Comparison of ENCODE assay signal across 19 cellular contexts in the genomic region with DNA sequence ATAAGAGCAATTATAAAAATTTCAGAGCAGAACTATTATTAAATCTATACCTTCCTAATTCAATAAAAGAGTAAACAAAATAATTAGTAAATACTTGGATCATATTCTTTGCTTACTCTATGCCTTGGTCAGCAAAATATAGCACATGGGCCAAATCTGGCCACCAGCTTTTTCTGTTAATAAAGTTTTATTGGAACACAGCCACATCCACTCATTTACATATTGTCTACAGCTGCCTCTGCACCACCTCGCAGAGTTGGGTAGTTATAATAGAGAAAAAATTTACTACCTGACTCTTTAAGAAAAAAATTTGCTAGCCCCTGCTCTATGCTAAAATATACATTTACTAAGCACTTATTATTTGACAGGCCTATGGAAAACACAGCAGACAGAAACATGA. TPM values are rescaled to one million over a fixed set of nuclear protein-coding genes. Genes with fewer than 3 reads are reported as not detected.
DNase-seq lines count a peak whose midpoint lies in the region; ATAC-seq and TF ChIP-seq lines count a peak whose summit lies in the region.
"Had no signal": no experiment of that assay in that cellular context is flagged by ENCODE, and none has a peak within 500 bp of the region (broad histone marks: within the 10 kb centered on the region; RNA-seq: fewer than 3 reads in every experiment).

No MANE protein-coding gene starts in this region.

- no TSS peak for BruUV-seq in IMR-90 (replicated peaks; lab: Mats Ljungman, UMichigan)

- no peaks in the 10 kb centered on the region for H4K20me1 ChIP-seq in IMR-90 (ENCODE audit: insufficient read depth, low read length)
- H4K20me1 ChIP-seq: BLaER1 had no signal

- peak overlapping the region; percentile 88 for H2BK5ac ChIP-seq in IMR-90 (ENCODE audit: low read depth, low read length, poor library complexity, severe bottlenecking)

- ATAC-seq in IMR-90 (ENCODE audit: low read depth) = no peak
- no peak for ATAC-seq in upper lobe of right lung
- no peak for ATAC-seq in HG03439 (IDR thresholded peaks at IDR 0.05; ENCODE audit: unreplicated experiment)
- ATAC-seq: CD8-positive, alpha-beta T cell had no signal

- in situ Hi-C loops in IMR-90 (cut with MboI; ENCODE audit: low sequenced_read_pairs) = no loop called here

- TF ChIP-seq RAD21 in IMR-90 (IDR thresholded peaks at IDR 0.05; ENCODE audit: low read length) = no peak

- H3K79me1 ChIP-seq in IMR-90 (ENCODE audit: low read depth in 1 of 2, low read length in 2 of 2) = peaks cover 13 to 34% of the 10 kb centered on the region in 2 experiments

- H2AK5ac ChIP-seq in IMR-90 (ENCODE audit: low read depth, low read length) = no peak overlapping the region

- intact Hi-C loops in IMR-90 (cut with micrococcal nuclease) (no loop called here), upper lobe of right lung (cut with DNase I) (no loop called here)

- H3K4me1 ChIP-seq in IMR-90 (ENCODE audit: control insufficient read depth, insufficient read depth, low read length) (peaks cover 2% of the 10 kb centered on the region; the same call in 1 of the 2 replicates), upper lobe of right lung (no peaks in the 10 kb centered on the region)
- H3K4me1 ChIP-seq: BLaER1, Caco-2 had no signal

- H3K27me3 ChIP-seq in IMR-90 (ENCODE audit: control insufficient read depth, insufficient read depth, low read length) (no peaks in the 10 kb centered on the region), upper lobe of right lung (no peaks in the 10 kb centered on the region)
- H3K27me3 ChIP-seq: BLaER1 had no signal

- no peaks in the 10 kb centered on the region for H3K27me3 Mint-ChIP-seq in T-helper 1 cell treated with Interleukin-12 subunit alpha and Interleukin-12 subunit beta and Interleukin-4 antibody, amounts not matched to agents 30 μg/mL and 1 μg/mL, for 36 hours (ENCODE audit: low read depth)
- H3K27me3 Mint-ChIP-seq: B cell; CD4-positive, CD25-positive, alpha-beta regulatory T cell had no signal

- H3K23ac ChIP-seq in IMR-90 (ENCODE audit: low read depth, low read length) = no peak overlapping the region

- no peak for TF ChIP-seq POLR2A in IMR-90 (IDR thresholded peaks at IDR 0.05; ENCODE audit: low read depth, low read length)

- 0 out of 2 replicates have a peak overlapping the region, but pooled peaks have one; percentile 7 for H4K91ac ChIP-seq in IMR-90 (ENCODE audit: insufficient read depth, low read depth, low read length)

- POLR2A ChIA-PET in IMR-90 (lab: Charles Lee; ENCODE audit: unreplicated experiment) = no interaction called here

- H3K9me3 ChIP-seq in IMR-90 (ENCODE audit: control insufficient read depth, insufficient read depth, low read length) (no peaks in the 10 kb centered on the region), upper lobe of right lung (no peaks in the 10 kb centered on the region)
- H3K9me3 ChIP-seq: BLaER1, Caco-2 had no signal

- H3K36me3 ChIP-seq in IMR-90 (ENCODE audit: control insufficient read depth, insufficient read depth, low read length) (peaks cover 24% of the 10 kb centered on the region), upper lobe of right lung (peaks cover 64% of the 10 kb centered on the region)

- H3K9ac ChIP-seq in IMR-90 (ENCODE audit: low read depth, low read length) = no peak overlapping the region
- H3K9ac ChIP-seq: BLaER1, GM23248 had no signal

- H2AK9ac ChIP-seq in IMR-90 (replicated peaks; ENCODE audit: low read depth, low read length, poor library complexity) = no peak overlapping the region

- H2AFZ ChIP-seq in IMR-90 (replicated peaks; ENCODE audit: low read length, poor library complexity) = no peak overlapping the region
- H2AFZ ChIP-seq: GM23248 had no signal

- 0 out of 2 replicates have a peak overlapping the region, but pooled peaks have one; percentile 14 for H2BK120ac ChIP-seq in IMR-90 (ENCODE audit: low read depth, low read length)

- H2BK20ac ChIP-seq in IMR-90 (ENCODE audit: low read depth, low read length) = no peak overlapping the region

- CTCF ChIA-PET in IMR-90 (lab: Yijun Ruan, JAX) = no interaction called here

- no peak overlapping the region for H3K4me2 ChIP-seq in IMR-90 (ENCODE audit: low read depth, low read length)
- H3K4me2 ChIP-seq: BLaER1 had no signal

- H4K5ac ChIP-seq in IMR-90 (ENCODE audit: low read depth, low read length) = no peak overlapping the region

- no peak overlapping the region for H4K8ac ChIP-seq in IMR-90 (ENCODE audit: low read depth in 2 of 2, low read length in 2 of 2)

- no peak for DNase-seq in T-helper 1 cell
- DNase-seq in IMR-90 = no peak
- peak; percentile 6 for DNase-seq in dedifferentiated amniotic fluid mesenchymal stem cell (ENCODE audit: extremely low spot score)
- DNase-seq in upper lobe of right lung = no peak
- no peak for DNase-seq in NCI-H1105 (lab: John Stamatoyannopoulos, UW)
- DNase-seq: Caco-2; CD8-positive, alpha-beta T cell; DMS153; DND-41; GM23248; H7; HCEC 1CT had no signal

- H3K9me1 ChIP-seq in IMR-90 (ENCODE audit: insufficient read depth, low read length) = peaks cover 3% of the 10 kb centered on the region; the same call in 1 of the 2 replicates

- H3K27ac Mint-ChIP-seq in T-helper 1 cell treated with Interleukin-12 subunit alpha and Interleukin-12 subunit beta and Interleukin-4 antibody, amounts not matched to agents 30 μg/mL and 1 μg/mL, for 36 hours = peak overlapping the region; percentile 47
- H3K27ac Mint-ChIP-seq: B cell; CD4-positive, CD25-positive, alpha-beta regulatory T cell had no signal

- no peak overlapping the region for H2BK15ac ChIP-seq in IMR-90 (ENCODE audit: low read depth, low read length)

- no peak overlapping the region for H3K4me3 Mint-ChIP-seq in T-helper 1 cell treated with Interleukin-12 subunit alpha and Interleukin-12 subunit beta and Interleukin-4 antibody, amounts not matched to agents 30 μg/mL and 1 μg/mL, for 36 hours
- H3K4me3 Mint-ChIP-seq: B cell; CD4-positive, CD25-positive, alpha-beta regulatory T cell; CD8-positive, alpha-beta T cell had no signal

- no peak overlapping the region for H3K56ac ChIP-seq in IMR-90 (ENCODE audit: extremely low read depth, insufficient read depth, low read length)

- H3K27ac ChIP-seq in IMR-90 (ENCODE audit: insufficient read depth, low read length) = no peak overlapping the region
- H3K27ac ChIP-seq in upper lobe of right lung = peak overlapping the region; percentile 71
- H3K27ac ChIP-seq: 22Rv1, BLaER1, C4-2B, GM23248 had no signal

- no peak overlapping the region for H3K14ac ChIP-seq in IMR-90 (replicated peaks; ENCODE audit: low read depth, low read length)

- TF ChIP-seq CTCF in IMR-90 (conservative IDR thresholded peaks at IDR 0.05; ENCODE audit: low read depth, low read length) (no peak), upper lobe of right lung (IDR thresholded peaks at IDR 0.05) (no peak)

- H3K4me3 ChIP-seq in IMR-90 (ENCODE audit: insufficient read depth, low read depth, low read length) (no peak overlapping the region), upper lobe of right lung (no peak overlapping the region)
- H3K4me3 ChIP-seq: BLaER1, GM23248 had no signal

- H3K18ac ChIP-seq in IMR-90 (ENCODE audit: low read depth, low read length) = no peak overlapping the region

- H3K36me3 Mint-ChIP-seq in T-helper 1 cell treated with Interleukin-12 subunit alpha and Interleukin-12 subunit beta and Interleukin-4 antibody, amounts not matched to agents 30 μg/mL and 1 μg/mL, for 36 hours (ENCODE audit: low read depth) = peaks cover 38% of the 10 kb centered on the region

- dilution Hi-C loops in IMR-90 (cut with HindIII; ENCODE audit: low sequenced_read_pairs, unreplicated experiment) = no loop called here

- H3K4me1 Mint-ChIP-seq in T-helper 1 cell treated with Interleukin-12 subunit alpha and Interleukin-12 subunit beta and Interleukin-4 antibody, amounts not matched to agents 30 μg/mL and 1 μg/mL, for 36 hours (ENCODE audit: low read depth) = peaks cover 24% of the 10 kb centered on the region
- H3K4me1 Mint-ChIP-seq: B cell had no signal

- no CpG with 5 or more reads among the region's 1 CpG for WGBS in IMR-90 (ENCODE audit: extremely low coverage in 2 of 2, insufficient read length in 1 of 2), 2 experiments

- H3K9me3 Mint-ChIP-seq in T-helper 1 cell treated with Interleukin-12 subunit alpha and Interleukin-12 subunit beta and Interleukin-4 antibody, amounts not matched to agents 30 μg/mL and 1 μg/mL, for 36 hours = no peaks in the 10 kb centered on the region
- H3K9me3 Mint-ChIP-seq: CD8-positive, alpha-beta T cell had no signal

- no peak overlapping the region for H3K4ac ChIP-seq in IMR-90 (ENCODE audit: low read depth, low read length)

TF ChIP-seq in IMR-90, 13 proteins besides CTCF, POLR2A, EP300 and RAD21 (continues in another document):
- TF ChIP-seq, protein P1, sequence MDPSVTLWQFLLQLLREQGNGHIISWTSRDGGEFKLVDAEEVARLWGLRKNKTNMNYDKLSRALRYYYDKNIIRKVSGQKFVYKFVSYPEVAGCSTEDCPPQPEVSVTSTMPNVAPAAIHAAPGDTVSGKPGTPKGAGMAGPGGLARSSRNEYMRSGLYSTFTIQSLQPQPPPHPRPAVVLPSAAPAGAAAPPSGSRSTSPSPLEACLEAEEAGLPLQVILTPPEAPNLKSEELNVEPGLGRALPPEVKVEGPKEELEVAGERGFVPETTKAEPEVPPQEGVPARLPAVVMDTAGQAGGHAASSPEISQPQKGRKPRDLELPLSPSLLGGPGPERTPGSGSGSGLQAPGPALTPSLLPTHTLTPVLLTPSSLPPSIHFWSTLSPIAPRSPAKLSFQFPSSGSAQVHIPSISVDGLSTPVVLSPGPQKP (IDR thresholded peaks at IDR 0.05; ENCODE audit: borderline replicate concordance, low read depth, low read length) = no peak
- no peak for TF ChIP-seq CHD1 (IDR thresholded peaks at IDR 0.05; ENCODE audit: low read depth, low read length)
- no peak for TF ChIP-seq CEBPB (IDR thresholded peaks at IDR 0.05; ENCODE audit: low read depth, low read length)
- TF ChIP-seq NFE2L2 (IDR thresholded peaks at IDR 0.05; ENCODE audit: low read depth, low read length) = no peak

RNA-seq across cellular contexts. Expression of a gene that starts 32.2 kb away (rescaled TPM):
- total RNA-seq in IMR-90 (2012; rRNA removed) (16.7 and 19.2 TPM in 2 replicates), upper lobe of right lung (111 TPM)
- 6.7 and 7.1 TPM in 2 replicates for polyA plus RNA-seq in IMR-90 (2012; rRNA removed)
- polyA plus RNA-seq in IMR-90 (2012; cell fraction: cytosol; rRNA removed) = 1.9 and 2.1 TPM in 2 replicates
- polyA plus RNA-seq in IMR-90 (2012; cell fraction: nucleus; rRNA removed; ENCODE audit: low replicate concordance) = 5.7 and 18.4 TPM in 2 replicates

RNA-seq across cellular contexts. Expression of a gene that starts 32.4 kb away (rescaled TPM):
- 45.3 and 67.2 TPM in 2 replicates for total RNA-seq in IMR-90 (2012; rRNA removed)
- 15.3 and 16.6 TPM in 2 replicates for polyA plus RNA-seq in IMR-90 (2012; rRNA removed)
- polyA plus RNA-seq in IMR-90 (2012; cell fraction: cytosol; rRNA removed) = 3.0 and 4.6 TPM in 2 replicates
- polyA plus RNA-seq in IMR-90 (2012; cell fraction: nucleus; rRNA removed; ENCODE audit: low replicate concordance) = 3.2 and 32.7 TPM in 2 replicates
- total RNA-seq in upper lobe of right lung = 129 TPM

RNA-seq across cellular contexts. Expression of a gene that starts 32.7 kb away (rescaled TPM):
- total RNA-seq in IMR-90 (2012; rRNA removed) (52.2 and 56.9 TPM in 2 replicates), upper lobe of right lung (83.3 TPM)
- 45.8 and 49.7 TPM in 2 replicates for polyA plus RNA-seq in IMR-90 (2012; rRNA removed)
- polyA plus RNA-seq in IMR-90 (2012; cell fraction: cytosol; rRNA removed) = 34.5 and 44.2 TPM in 2 replicates
- polyA plus RNA-seq in IMR-90 (2012; cell fraction: nucleus; rRNA removed; ENCODE audit: low replicate concordance) = 167 and 192 TPM in 2 replicates
